8 cellular contexts compared by ENCODE assay signal in the genomic region with DNA sequence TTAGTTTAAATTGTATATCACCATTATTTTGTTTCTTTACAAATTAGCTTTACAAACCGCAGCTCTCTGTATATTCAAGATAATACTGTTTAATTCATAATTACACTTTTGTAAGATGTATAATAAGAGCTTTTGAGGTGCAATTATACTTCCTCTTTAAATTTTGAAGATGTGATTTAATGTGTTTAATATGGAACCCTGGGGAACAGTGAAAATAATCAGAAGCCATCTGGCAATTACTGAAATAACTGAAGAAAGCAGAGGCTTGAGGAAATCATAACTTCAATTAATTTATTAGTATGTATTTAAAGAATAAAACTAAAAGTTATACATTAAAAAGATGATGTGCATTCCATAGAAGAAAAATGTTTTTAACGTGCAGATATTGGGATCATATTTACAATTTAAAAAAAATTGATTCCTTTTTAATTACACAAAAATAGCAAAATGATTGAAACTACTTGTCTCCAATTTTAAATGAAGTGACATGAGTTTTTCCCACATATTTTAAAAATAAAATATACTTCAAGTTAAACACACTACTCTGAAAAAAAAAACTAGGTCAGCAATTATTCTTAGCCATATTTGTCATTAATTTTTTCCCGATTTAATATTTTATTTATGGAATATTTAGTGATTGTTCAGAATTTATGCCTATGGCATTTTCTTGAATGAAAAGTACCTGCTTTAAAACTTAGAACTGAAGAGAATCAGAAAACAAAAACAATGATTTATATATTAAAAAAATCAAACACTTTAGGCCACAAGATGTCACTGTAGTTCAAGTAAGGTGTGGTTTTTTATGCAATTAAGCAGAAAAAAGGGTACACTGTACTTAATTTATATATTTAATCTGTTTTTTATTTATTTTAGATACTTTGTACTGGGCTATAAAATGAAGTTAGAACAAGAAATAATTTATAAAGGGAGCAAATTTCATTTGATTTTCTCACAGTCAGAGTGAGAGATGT.
DNase-seq lines count a peak whose midpoint lies in the region; ATAC-seq and TF ChIP-seq lines count a peak whose summit lies in the region.

No MANE protein-coding gene starts in this region.

- H3K4me1 ChIP-seq in testis = no peaks in the 10 kb centered on the region

- CTCF ChIA-PET in activated CD4-positive, alpha-beta memory T cell treated with anti-CD3 and anti-CD28 coated beads for 36 hours (lab: Charles Lee) = no interaction called here

- H3K4me3 ChIP-seq in GM12864 (ENCODE audit: low read depth, low read length) (no peak overlapping the region), testis (no peak overlapping the region)

- H3K36me3 Mint-ChIP-seq in brain (no peaks in the 10 kb centered on the region), mesothelial cell of epicardium (no peaks in the 10 kb centered on the region)
- no peaks in the 10 kb centered on the region for H3K36me3 Mint-ChIP-seq in activated CD4-positive, alpha-beta memory T cell treated with anti-CD3 and anti-CD28 coated beads for 36 hours

- no peaks in the 10 kb centered on the region for H3K36me3 ChIP-seq in testis (ENCODE audit: low read depth, missing control alignments)

- no peak for TF ChIP-seq POLR2A in testis (IDR thresholded peaks at IDR 0.05)

- H3K9me3 Mint-ChIP-seq in brain = peaks cover 0 to 5% (median 3%) of the 10 kb centered on the region in 5 experiments
- no peaks in the 10 kb centered on the region for H3K9me3 Mint-ChIP-seq in mesothelial cell of epicardium
- no peaks in the 10 kb centered on the region for H3K9me3 Mint-ChIP-seq in activated CD4-positive, alpha-beta memory T cell treated with anti-CD3 and anti-CD28 coated beads for 36 hours

- no peak for DNase-seq in GM12864 (ENCODE audit: low read depth)
- DNase-seq in NAMALWA (ENCODE audit: low spot score) = peak; percentile 37
- DNase-seq in mesothelial cell of epicardium (ENCODE audit: low spot score in 2 of 2, unreplicated experiment in 2 of 2) = no peak
- DNase-seq in activated CD4-positive, alpha-beta memory T cell treated with anti-CD3 and anti-CD28 coated beads for 36 hours = no peak
- DNase-seq in testis = no peak
- DNase-seq in activated T-cell treated with anti-CD3 and anti-CD28 coated beads, Interleukin-2, amount 50 U/mL, for 1 hour = no peak

- H3K27ac Mint-ChIP-seq in brain (no peak overlapping the region), mesothelial cell of epicardium (no peak overlapping the region)
- H3K27ac Mint-ChIP-seq in activated CD4-positive, alpha-beta memory T cell treated with anti-CD3 and anti-CD28 coated beads for 36 hours = no peak overlapping the region

- H3K4me1 Mint-ChIP-seq in brain (no peaks in the 10 kb centered on the region), mesothelial cell of epicardium (no peaks in the 10 kb centered on the region)
- no peaks in the 10 kb centered on the region for H3K4me1 Mint-ChIP-seq in activated CD4-positive, alpha-beta memory T cell treated with anti-CD3 and anti-CD28 coated beads for 36 hours (ENCODE audit: low read depth)

- 66 to 69% methylated on average over 3 of the region's 3 CpGs for WGBS in testis, 2 donors

- no peaks in the 10 kb centered on the region for H3K9me3 ChIP-seq in testis

- POLR2A ChIA-PET in activated CD4-positive, alpha-beta memory T cell treated with anti-CD3 and anti-CD28 coated beads for 36 hours (lab: Charles Lee) = no interaction called here

- H3K27me3 Mint-ChIP-seq in brain (no peaks in the 10 kb centered on the region), mesothelial cell of epicardium (ENCODE audit: low read depth) (no peaks in the 10 kb centered on the region)
- H3K27me3 Mint-ChIP-seq in activated CD4-positive, alpha-beta memory T cell treated with anti-CD3 and anti-CD28 coated beads for 36 hours = no peaks in the 10 kb centered on the region

- no peak overlapping the region for H3K27ac ChIP-seq in testis

- no peak for ATAC-seq in HG03108 (IDR thresholded peaks at IDR 0.05; ENCODE audit: unreplicated experiment)

- TF ChIP-seq CTCF in GM12864 (IDR thresholded peaks at IDR 0.05; ENCODE audit: low read depth, low read length, missing control alignments) (peak; percentile 10), brain (conservative IDR thresholded peaks at IDR 0.05) (peak; percentile 67 to 77), mesothelial cell of epicardium (IDR thresholded peaks at IDR 0.05; ENCODE audit: unreplicated experiment) (peak; percentile 26), testis (IDR thresholded peaks at IDR 0.05) (no peak)

- no peaks in the 10 kb centered on the region for H3K27me3 ChIP-seq in testis

- intact Hi-C loops in activated CD4-positive, alpha-beta memory T cell treated with anti-CD3 and anti-CD28 coated beads for 36 hours (cut with micrococcal nuclease) = no loop called here
- intact Hi-C loops in testis (cut with DNase I; ENCODE audit: low total_unique reads) = no loop called here

- H3K4me3 Mint-ChIP-seq in brain (no peak overlapping the region), mesothelial cell of epicardium (no peak overlapping the region)
- H3K4me3 Mint-ChIP-seq in activated CD4-positive, alpha-beta memory T cell treated with anti-CD3 and anti-CD28 coated beads for 36 hours = no peak overlapping the region

Comparison
In these comparisons a context has a peak if more than half of its experiments do, and no peak if none do; other contexts are left out.
1. CTCF ChIP-seq: peak in GM12864 (single experiment), brain (2 of 2) and mesothelial cell of epicardium (single experiment); none in testis (0 of 3).